ENCODE assay signal across 8 cellular contexts in the genomic region with DNA sequence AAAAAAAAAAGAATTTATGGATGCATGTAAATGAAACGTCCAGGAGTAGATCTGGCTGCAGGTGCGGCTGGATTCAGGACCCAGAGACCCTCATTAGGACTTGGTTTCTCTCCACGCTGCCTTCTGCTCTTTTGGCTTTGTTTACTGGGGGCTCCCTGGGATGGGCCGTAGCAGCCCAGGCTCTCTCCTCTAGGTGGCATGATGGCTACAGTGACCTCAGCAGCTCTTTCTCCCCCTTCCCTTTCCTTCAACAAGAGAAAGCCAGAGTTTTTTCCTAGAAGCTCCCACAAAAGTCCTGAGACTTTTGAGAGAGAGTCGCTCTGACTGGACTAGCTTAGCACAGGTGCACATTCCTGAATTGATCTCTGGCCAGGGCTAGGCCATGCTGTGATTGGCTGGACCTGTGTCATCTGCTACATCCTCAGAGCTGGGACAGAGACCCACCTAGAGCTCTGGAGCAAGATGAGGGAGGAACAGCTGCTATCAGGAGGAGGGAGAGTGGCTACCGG.
DNase-seq lines count a peak whose midpoint lies in the region; ATAC-seq, FAIRE-seq and TF ChIP-seq lines count a peak whose summit lies in the region.

No MANE protein-coding gene starts in this region.

- no peak overlapping the region for H3K9ac ChIP-seq in smooth muscle cell (ENCODE audit: low read depth)

- H3K36me3 ChIP-seq in OCI-LY7 (ENCODE audit: insufficient read depth, low read length) (no peaks in the 10 kb centered on the region), smooth muscle cell (ENCODE audit: low read depth) (no peaks in the 10 kb centered on the region)

- TF ChIP-seq CTCF in AG04450 (IDR thresholded peaks at IDR 0.05; ENCODE audit: low read depth, low read length) (peak; percentile 70), OCI-LY7 (conservative IDR thresholded peaks at IDR 0.05; ENCODE audit: low read length) (peak; percentile 96), brain (conservative IDR thresholded peaks at IDR 0.05) (peak; percentile 59), smooth muscle cell (IDR thresholded peaks at IDR 0.05; ENCODE audit: borderline replicate concordance, insufficient read depth, poor library complexity, severe bottlenecking) (peak; percentile 34)

- peaks cover 4% of the 10 kb centered on the region for H3K36me3 Mint-ChIP-seq in brain

- no peaks in the 10 kb centered on the region for H3K27me3 Mint-ChIP-seq in brain

- DNase-seq in AG04450 (ENCODE audit: low read depth, low spot score) (no peak), GM12892 (ENCODE audit: insufficient read length) (no peak), OCI-LY7 (ENCODE audit: low spot score) (peak; percentile 74), iPS-NIHi11 (ENCODE audit: low spot score) (peak; percentile 65), smooth muscle cell (lab: John Stamatoyannopoulos, UW; ENCODE audit: unreplicated experiment) (no peak), SW480 (ENCODE audit: low spot score) (no peak)

- H3K9me3 ChIP-seq in AG04450 (ENCODE audit: control insufficient read depth, insufficient read depth, low read length): no peaks in the 10 kb centered on the region
- no peaks in the 10 kb centered on the region for H3K9me3 ChIP-seq in OCI-LY7 (ENCODE audit: low read length)
- H3K9me3 ChIP-seq in smooth muscle cell (replicated peaks; ENCODE audit: low read depth): no peaks in the 10 kb centered on the region

- peak; percentile 85 for FAIRE-seq in GM12892 (lab: Jason Lieb, UNC)

- CTCF ChIA-PET in AG04450 (lab: Charles Lee) (interaction anchor here (0.6 to 2.8 kb wide), 12 partner anchors 10 to 183 kb away, joined by 3 to 14 read pairs (median 4); no protein-coding TSS in a partner anchor), OCI-LY7 (lab: Charles Lee; ENCODE audit: unreplicated experiment) (interaction anchor here (0.6 to 2.3 kb wide), 11 partner anchors 10 to 154 kb away, joined by 3 to 11 read pairs (median 3); no protein-coding TSS in a partner anchor)

- H3F3A ChIP-seq in smooth muscle cell (ENCODE audit: low read depth): no peaks in the 10 kb centered on the region

- H3K9me3 Mint-ChIP-seq in brain: peaks cover 0 to 4% (median 0%) of the 10 kb centered on the region in 5 experiments

- WGBS in smooth muscle cell (ENCODE audit: low lambda C conversion rate): 52% methylated on average over 6 of the region's 6 CpGs

- intact Hi-C loops in OCI-LY7 (cut with micrococcal nuclease; ENCODE audit: unreplicated experiment): loop anchor here (1.0 to 2.0 kb wide), 4 partner anchors 39 to 89 kb away; no protein-coding TSS in a partner anchor

- H3K4me3 ChIP-seq in AG04450 (ENCODE audit: low read depth, low read length): no peak overlapping the region
- peak overlapping the region; percentile 42 for H3K4me3 ChIP-seq in OCI-LY7 (ENCODE audit: low read depth, low read length, poor library complexity, severe bottlenecking)
- no peak overlapping the region for H3K4me3 ChIP-seq in smooth muscle cell

- peak overlapping the region in 2 of 5 experiments; percentile 28 to 35 for H3K4me3 Mint-ChIP-seq in brain

- peaks cover 7% of the 10 kb centered on the region for H3K27me3 ChIP-seq in AG04450 (ENCODE audit: control insufficient read depth, insufficient read depth, low read length)
- H3K27me3 ChIP-seq in smooth muscle cell (ENCODE audit: low read depth): no peaks in the 10 kb centered on the region

- H3K4me2 ChIP-seq in OCI-LY7 (ENCODE audit: low read length) (peak overlapping the region; percentile 72), smooth muscle cell (peak overlapping the region; percentile 74)

- POLR2A ChIA-PET in AG04450 (lab: Yijun Ruan, JAX): interaction anchor here (0.6 to 1.5 kb wide), 3 partner anchors 108 to 420 kb away, joined by 4 to 7 read pairs (median 4); a partner anchor contains a TSS
- POLR2A ChIA-PET in OCI-LY7 (lab: Charles Lee): interaction anchor here (0.6 to 4.1 kb wide), 20 partner anchors 11 to 1476 kb away, joined by 3 to 31 read pairs (median 6); a partner anchor contains a TSS

- peak; percentile 56 for ATAC-seq in HG02884 (IDR thresholded peaks at IDR 0.05; ENCODE audit: unreplicated experiment)

- H3K4me1 Mint-ChIP-seq in brain: peaks cover 38% of the 10 kb centered on the region

- H3K27ac ChIP-seq in AG04450 (ENCODE audit: low read depth, low read length) (no peak overlapping the region), OCI-LY7 (ENCODE audit: low read depth, low read length, poor library complexity, severe bottlenecking) (peak overlapping the region; percentile 41), smooth muscle cell (ENCODE audit: low read depth) (peak overlapping the region; percentile 90)

- peaks cover 41% of the 10 kb centered on the region for H3K4me1 ChIP-seq in OCI-LY7 (ENCODE audit: insufficient read depth, low read length, poor library complexity, severe bottlenecking)
- H3K4me1 ChIP-seq in smooth muscle cell (ENCODE audit: low read depth): peaks cover 11% of the 10 kb centered on the region

- H2AFZ ChIP-seq in OCI-LY7 (ENCODE audit: low read length): peak overlapping the region; percentile 96
- peak overlapping the region; percentile 16 for H2AFZ ChIP-seq in smooth muscle cell (ENCODE audit: low read depth)

- no peaks in the 10 kb centered on the region for H3K9me2 ChIP-seq in OCI-LY7 (ENCODE audit: insufficient read depth, low read length)

- H3K79me2 ChIP-seq in OCI-LY7 (ENCODE audit: insufficient read depth, low read depth, low read length) (no peaks in the 10 kb centered on the region), smooth muscle cell (ENCODE audit: low read depth) (no peaks in the 10 kb centered on the region)

- TF ChIP-seq POLR2A in GM12892 (IDR thresholded peaks at IDR 0.05; ENCODE audit: low read depth, low read length): no peak

- peak overlapping the region; percentile 31 to 98 (median 91) for H3K27ac Mint-ChIP-seq in brain

- no peaks in the 10 kb centered on the region for H4K20me1 ChIP-seq in OCI-LY7 (ENCODE audit: insufficient read depth, low read length)
- no peaks in the 10 kb centered on the region for H4K20me1 ChIP-seq in smooth muscle cell (ENCODE audit: low read depth)

- BruUV-seq in OCI-LY7 (replicated peaks; lab: Mats Ljungman, UMichigan): no TSS peak

Comparison
In these comparisons a context has a peak if more than half of its experiments do, and no peak if none do; other contexts are left out.
1. DNase-seq: peak in OCI-LY7 (single experiment) and iPS-NIHi11 (single experiment); none in AG04450 (single experiment), GM12892 (single experiment), smooth muscle cell (single experiment) and SW480 (single experiment).
2. CTCF ChIP-seq: peak in every context shown above with its lines; median percentile 96 in OCI-LY7; 70 in AG04450; 59 in brain; 34 in smooth muscle cell.